Comparison of ENCODE assay signal across 27 cellular contexts in the genomic region with DNA sequence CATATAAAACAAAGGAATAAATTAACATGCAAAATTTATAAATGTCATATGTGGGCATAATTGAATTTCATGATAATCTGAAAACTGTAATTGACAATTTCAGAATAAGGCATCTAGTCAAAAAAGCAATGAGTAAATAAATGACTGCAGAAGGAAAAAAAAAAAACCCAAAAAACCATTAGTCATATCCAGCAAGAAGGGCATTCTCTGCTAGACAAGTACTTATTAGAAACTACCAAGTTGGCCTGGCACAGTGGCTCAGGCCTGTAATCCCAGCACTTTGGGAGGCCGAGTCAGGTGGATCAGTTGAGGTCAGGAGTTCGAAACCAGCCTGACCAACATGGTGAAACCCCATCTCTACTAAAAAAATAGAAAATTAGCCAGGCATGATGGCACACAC.
"Had no signal": no experiment of that assay in that cellular context is flagged by ENCODE, and none has a peak within 500 bp of the region (broad histone marks: within the 10 kb centered on the region; RNA-seq: fewer than 3 reads in every experiment).

No MANE protein-coding gene starts in this region.

- H3K4me1 Mint-ChIP-seq: stimulated activated memory B cell treated with anti-CD40 and anti-IgM and Interleukin-4, amounts not matched to agents 10 μg/mL and 1 μg/mL and 100 μg/mL, for 72 hours; stimulated activated naive B cell treated with anti-CD40 and anti-IgM and Interleukin-4, amounts not matched to agents 10 μg/mL and 1 μg/mL and 100 μg/mL, for 72 hours; stimulated activated naive CD8-positive, alpha-beta T cell treated with anti-CD3 and anti-CD28 coated beads, Interleukin-15, amount 100 ng/mL, for 72 hours had no signal

- H3K27ac ChIP-seq: stomach, suprapubic skin, testis, thoracic aorta, thyroid gland, tibial artery, tibial nerve, transverse colon, upper lobe of left lung, upper lobe of right lung, uterus, vagina had no signal

- H3K4me3 ChIP-seq: stomach, suprapubic skin, testis, thoracic aorta, thyroid gland, tibial artery, tibial nerve, transverse colon, upper lobe of left lung, upper lobe of right lung, uterus, vagina had no signal

- H3K27me3 ChIP-seq: stomach, suprapubic skin, testis, thyroid gland, tibial artery, tibial nerve, transverse colon, upper lobe of left lung, upper lobe of right lung, uterus, vagina had no signal

- ATAC-seq: stimulated activated memory B cell treated with anti-CD40 and anti-IgM and Interleukin-4, amounts not matched to agents 10 μg/mL and 1 μg/mL and 100 μg/mL, for 72 hours; stimulated activated naive B cell treated with anti-CD40 and anti-IgM and Interleukin-4, amounts not matched to agents 10 μg/mL and 1 μg/mL and 100 μg/mL, for 72 hours; stimulated activated naive CD8-positive, alpha-beta T cell treated with anti-CD3 and anti-CD28 coated beads, Interleukin-15, amount 100 ng/mL, for 72 hours; stimulated activated naive CD8-positive, alpha-beta T cell treated with anti-CD3 and anti-CD28 coated beads, Interleukin-15, Interleukin-2, amounts not matched to agents 100 U/mL and 50 U/mL, for 24 hours; upper lobe of right lung had no signal

- H3K27ac Mint-ChIP-seq: stimulated activated memory B cell treated with anti-CD40 and anti-IgM and Interleukin-4, amounts not matched to agents 10 μg/mL and 1 μg/mL and 100 μg/mL, for 72 hours; stimulated activated naive B cell treated with anti-CD40 and anti-IgM and Interleukin-4, amounts not matched to agents 10 μg/mL and 1 μg/mL and 100 μg/mL, for 72 hours; stimulated activated naive CD8-positive, alpha-beta T cell treated with anti-CD3 and anti-CD28 coated beads, Interleukin-15, amount 100 ng/mL, for 72 hours; stimulated activated naive CD8-positive, alpha-beta T cell treated with anti-CD3 and anti-CD28 coated beads, Interleukin-15, Interleukin-2, amounts not matched to agents 100 ng/mL and 50 ng/mL, for 24 hours; type B pancreatic cell had no signal

- H3K9me3 ChIP-seq: stomach, suprapubic skin, testis, thoracic aorta, thyroid gland, tibial artery, tibial nerve, transverse colon, upper lobe of left lung, upper lobe of right lung, uterus, vagina had no signal

- DNase-seq: stimulated activated CD4-positive, alpha-beta T cell treated with anti-CD3 and anti-CD28 coated beads, Interleukin-2, amount 100 ng/mL, for 48 hours; stimulated activated CD4-positive, alpha-beta T cell treated with anti-CD3 and anti-CD28 coated beads, Interleukin-4, amount 100 ng/mL, for 1 hour; stimulated activated CD4-positive, alpha-beta T cell treated with anti-CD3 and anti-CD28 coated beads, Interleukin-4, amount 100 ng/mL, for 24 hours; stimulated activated CD4-positive, alpha-beta T cell treated with anti-CD3 and anti-CD28 coated beads, Interleukin-4, amount 100 ng/mL, for 4 hours; stimulated activated CD8-positive, alpha-beta memory T cell treated with anti-CD3 and anti-CD28 coated beads, Interleukin-4, amount 100 ng/mL, for 48 hours; stimulated activated naive B cell treated with anti-CD40 and anti-IgM and Interleukin-4, amounts not matched to agents 10 μg/mL and 1 μg/mL and 100 μg/mL, for 72 hours; stimulated activated naive CD4-positive, alpha-beta T cell; stimulated activated naive CD4-positive, alpha-beta T cell treated with Interleukin-2 at 50 U/mL for 16 hours; stimulated activated naive CD8-positive, alpha-beta T cell treated with anti-CD3 and anti-CD28 coated beads, Interleukin-15, amount 100 ng/mL, for 72 hours; stimulated activated naive CD8-positive, alpha-beta T cell treated with anti-CD3 and anti-CD28 coated beads, Interleukin-15, Interleukin-2, amounts not matched to agents 100 U/mL and 50 U/mL, for 24 hours; stomach; substantia nigra; testis; thyroid gland; tibial artery; transverse colon; trophoblast cell; upper lobe of left lung; upper lobe of right lung; uterus had no signal

- H3K27me3 Mint-ChIP-seq: stimulated activated memory B cell treated with anti-CD40 and anti-IgM and Interleukin-4, amounts not matched to agents 10 μg/mL and 1 μg/mL and 100 μg/mL, for 72 hours; stimulated activated naive B cell treated with anti-CD40 and anti-IgM and Interleukin-4, amounts not matched to agents 10 μg/mL and 1 μg/mL and 100 μg/mL, for 72 hours; stimulated activated naive CD8-positive, alpha-beta T cell treated with anti-CD3 and anti-CD28 coated beads, Interleukin-15, amount 100 ng/mL, for 72 hours; stimulated activated naive CD8-positive, alpha-beta T cell treated with anti-CD3 and anti-CD28 coated beads, Interleukin-15, Interleukin-2, amounts not matched to agents 100 ng/mL and 50 ng/mL, for 24 hours; type B pancreatic cell had no signal

- H3K4me3 Mint-ChIP-seq: stimulated activated memory B cell treated with anti-CD40 and anti-IgM and Interleukin-4, amounts not matched to agents 10 μg/mL and 1 μg/mL and 100 μg/mL, for 72 hours; stimulated activated naive B cell treated with anti-CD40 and anti-IgM and Interleukin-4, amounts not matched to agents 10 μg/mL and 1 μg/mL and 100 μg/mL, for 72 hours; stimulated activated naive CD8-positive, alpha-beta T cell treated with anti-CD3 and anti-CD28 coated beads, Interleukin-15, amount 100 ng/mL, for 72 hours; stimulated activated naive CD8-positive, alpha-beta T cell treated with anti-CD3 and anti-CD28 coated beads, Interleukin-15, Interleukin-2, amounts not matched to agents 100 ng/mL and 50 ng/mL, for 24 hours; type B pancreatic cell had no signal

- H3K4me1 ChIP-seq: stomach, suprapubic skin, testis, thyroid gland, tibial artery, tibial nerve, transverse colon, upper lobe of left lung, upper lobe of right lung, uterus, vagina had no signal

- H3K36me3 ChIP-seq: uterus had no signal

- H3K9me3 Mint-ChIP-seq: stimulated activated memory B cell treated with anti-CD40 and anti-IgM and Interleukin-4, amounts not matched to agents 10 μg/mL and 1 μg/mL and 100 μg/mL, for 72 hours; stimulated activated naive B cell treated with anti-CD40 and anti-IgM and Interleukin-4, amounts not matched to agents 10 μg/mL and 1 μg/mL and 100 μg/mL, for 72 hours; stimulated activated naive CD8-positive, alpha-beta T cell treated with anti-CD3 and anti-CD28 coated beads, Interleukin-15, amount 100 ng/mL, for 72 hours; stimulated activated naive CD8-positive, alpha-beta T cell treated with anti-CD3 and anti-CD28 coated beads, Interleukin-15, Interleukin-2, amounts not matched to agents 100 ng/mL and 50 ng/mL, for 24 hours; type B pancreatic cell had no signal
